8 cellular contexts compared by ENCODE assay signal in the genomic region with DNA sequence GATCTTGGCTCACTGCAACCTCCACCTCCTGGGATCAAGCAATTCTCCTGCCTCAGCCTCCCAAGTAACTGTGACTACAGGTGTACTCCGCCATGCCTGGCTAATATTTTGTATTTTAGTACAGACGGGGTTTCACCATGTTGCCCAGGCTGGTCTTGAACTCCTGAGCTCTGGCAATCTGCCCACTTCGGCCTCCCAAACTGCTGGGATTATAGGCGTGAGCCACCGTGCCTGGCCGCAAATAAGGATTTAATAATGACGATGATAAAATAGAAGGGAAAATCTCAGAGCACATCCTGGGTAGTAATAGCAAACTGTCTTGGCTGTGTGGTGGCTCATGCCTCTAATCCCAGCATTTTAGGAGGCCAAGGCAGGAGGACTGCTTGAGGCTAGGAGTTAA. TPM values are rescaled to one million over a fixed set of nuclear protein-coding genes. Genes with fewer than 3 reads are reported as not detected.
DNase-seq lines count a peak whose midpoint lies in the region; ATAC-seq and TF ChIP-seq lines count a peak whose summit lies in the region.
"Not testable (repeated sequence)": the region's sequence is repeated elsewhere in the genome, so short reads cannot be mapped to it uniquely, and the experiment has no call there.

No MANE protein-coding gene starts in this region.

- POLR2A ChIA-PET in CD4-positive, alpha-beta T cell (lab: Charles Lee): interaction anchor here (1.0 to 1.7 kb wide), 8 partner anchors 8 to 114 kb away, joined by 4 to 12 read pairs (median 5); no protein-coding TSS in a partner anchor
- POLR2A ChIA-PET in activated CD4-positive, alpha-beta T cell treated with anti-CD3 and anti-CD28 coated beads, Interleukin-2, amount 10 ng/mL, durations not matched to agents 7 days and 5 days (lab: Charles Lee): not testable (repeated sequence)
- POLR2A ChIA-PET in activated naive CD8-positive, alpha-beta T cell treated with anti-CD3 and anti-CD28 coated beads, Interleukin-2, amount 10 ng/mL, durations not matched to agents 7 days and 5 days (lab: Charles Lee): interaction anchor here (0.8 to 2.0 kb wide), 7 partner anchors 41 to 86 kb away, joined by 3 to 8 read pairs (median 5); partner anchors contain the start of gene MYH9

- not testable (repeated sequence) for H4K20me1 ChIP-seq in OCI-LY1 (ENCODE audit: insufficient read depth, low read length)

- H3K27me3 Mint-ChIP-seq in CD4-positive, alpha-beta T cell; activated CD4-positive, alpha-beta T cell treated with anti-CD3 and anti-CD28 coated beads, Interleukin-2, amount 10 ng/mL, durations not matched to agents 7 days and 5 days; activated naive CD8-positive, alpha-beta T cell treated with anti-CD3 and anti-CD28 coated beads, Interleukin-2, amount 10 ng/mL, durations not matched to agents 7 days and 5 days: not testable (repeated sequence)

- not testable (repeated sequence) for H3F3A ChIP-seq in OCI-LY1 (ENCODE audit: insufficient read depth, low read length)

- H2AFZ ChIP-seq in OCI-LY1 (ENCODE audit: low read length): not testable (repeated sequence)

- TF ChIP-seq POLR2A in sigmoid colon (IDR thresholded peaks at IDR 0.05); tibial nerve (IDR thresholded peaks at IDR 0.05): not testable (repeated sequence)

- intact Hi-C loops in CD4-positive, alpha-beta T cell (cut with DNase I, micrococcal nuclease): loop anchor here (1.0 to 5.0 kb wide), 7 partner anchors 16 to 120 kb away; no protein-coding TSS in a partner anchor
- intact Hi-C loops in lower lobe of right lung (cut with DNase I); sigmoid colon (cut with DNase I): not testable (repeated sequence)

- not testable (repeated sequence) for DNase-seq in CD4-positive, alpha-beta T cell; activated CD4-positive, alpha-beta T cell treated with anti-CD3 and anti-CD28 coated beads, Interleukin-2, amount 10 ng/mL, durations not matched to agents 7 days and 5 days; activated naive CD8-positive, alpha-beta T cell treated with anti-CD3 and anti-CD28 coated beads, Interleukin-2, amount 10 ng/mL, durations not matched to agents 7 days and 5 days; epithelial cell of prostate (ENCODE audit: low read depth, low spot score); lower lobe of right lung; sigmoid colon; tibial nerve (ENCODE audit: low spot score in 2 of 2)

- not testable (repeated sequence) for H3K4me2 ChIP-seq in OCI-LY1 (ENCODE audit: low read length)

- H3K27ac Mint-ChIP-seq in CD4-positive, alpha-beta T cell: peak overlapping the region; percentile 93
- peak overlapping the region; percentile 94 for H3K27ac Mint-ChIP-seq in activated CD4-positive, alpha-beta T cell treated with anti-CD3 and anti-CD28 coated beads, Interleukin-2, amount 10 ng/mL, durations not matched to agents 7 days and 5 days
- H3K27ac Mint-ChIP-seq in activated naive CD8-positive, alpha-beta T cell treated with anti-CD3 and anti-CD28 coated beads, Interleukin-2, amount 10 ng/mL, durations not matched to agents 7 days and 5 days: peak overlapping the region; percentile 93

- not testable (repeated sequence) for H3K9me3 ChIP-seq in CD4-positive, alpha-beta T cell (ENCODE audit: control insufficient read depth, low read length); OCI-LY1 (ENCODE audit: low read length); lower lobe of right lung; sigmoid colon; tibial nerve

- H3K9me3 Mint-ChIP-seq in CD4-positive, alpha-beta T cell; activated CD4-positive, alpha-beta T cell treated with anti-CD3 and anti-CD28 coated beads, Interleukin-2, amount 10 ng/mL, durations not matched to agents 7 days and 5 days; activated naive CD8-positive, alpha-beta T cell treated with anti-CD3 and anti-CD28 coated beads, Interleukin-2, amount 10 ng/mL, durations not matched to agents 7 days and 5 days: not testable (repeated sequence)

- H3K4me1 ChIP-seq in OCI-LY1 (ENCODE audit: insufficient read depth, low read length, severe bottlenecking): peaks cover 62% of the 10 kb centered on the region
- peaks cover 85% of the 10 kb centered on the region for H3K4me1 ChIP-seq in lower lobe of right lung
- H3K4me1 ChIP-seq in sigmoid colon: peaks cover 0 to 60% (median 53%) of the 10 kb centered on the region in 4 donors
- peaks cover 0 to 35% (median 18%) of the 10 kb centered on the region in 4 donors for H3K4me1 ChIP-seq in tibial nerve

- not testable (repeated sequence) for H3K36me3 ChIP-seq in OCI-LY1 (ENCODE audit: insufficient read depth, low read length); lower lobe of right lung; sigmoid colon; tibial nerve

- CTCF ChIA-PET in CD4-positive, alpha-beta T cell (lab: Charles Lee): interaction anchor here (1.7 kb wide), 1 partner anchor 85 kb away, joined by 5 read pairs; no protein-coding TSS in a partner anchor
- CTCF ChIA-PET in activated CD4-positive, alpha-beta T cell treated with anti-CD3 and anti-CD28 coated beads, Interleukin-2, amount 10 ng/mL, durations not matched to agents 7 days and 5 days (lab: Charles Lee): interaction anchor here (1.2 to 2.2 kb wide), 4 partner anchors 11 to 29 kb away, joined by 3 to 7 read pairs (median 3); no protein-coding TSS in a partner anchor

- not testable (repeated sequence) for H3K9ac ChIP-seq in OCI-LY1 (ENCODE audit: low read length)

- 86 to 94% methylated on average over 7 of the region's 7 CpGs for WGBS in sigmoid colon, 2 donors
- WGBS in tibial nerve, 2 donors: 91 to 96% methylated on average over 7 of the region's 7 CpGs

- H3K79me2 ChIP-seq in OCI-LY1 (ENCODE audit: insufficient read depth, low read length): not testable (repeated sequence)

- not testable (repeated sequence) for ATAC-seq in CD4-positive, alpha-beta T cell (ENCODE audit: poor library complexity); activated naive CD8-positive, alpha-beta T cell treated with anti-CD3 and anti-CD28 coated beads, Interleukin-2, amount 10 ng/mL, durations not matched to agents 7 days and 5 days (ENCODE audit: low read depth); lower lobe of right lung

- not testable (repeated sequence) for H3K4me3 Mint-ChIP-seq in CD4-positive, alpha-beta T cell; activated CD4-positive, alpha-beta T cell treated with anti-CD3 and anti-CD28 coated beads, Interleukin-2, amount 10 ng/mL, durations not matched to agents 7 days and 5 days
- H3K4me3 Mint-ChIP-seq in activated naive CD8-positive, alpha-beta T cell treated with anti-CD3 and anti-CD28 coated beads, Interleukin-2, amount 10 ng/mL, durations not matched to agents 7 days and 5 days: peak overlapping the region; percentile 19

- not testable (repeated sequence) for H3K27me3 ChIP-seq in CD4-positive, alpha-beta T cell (ENCODE audit: control insufficient read depth, insufficient read depth, low read length); OCI-LY1 (ENCODE audit: insufficient read depth, low read length); lower lobe of right lung (ENCODE audit: low read depth); sigmoid colon; tibial nerve

- not testable (repeated sequence) for H3K36me3 Mint-ChIP-seq in CD4-positive, alpha-beta T cell (ENCODE audit: low read depth); activated CD4-positive, alpha-beta T cell treated with anti-CD3 and anti-CD28 coated beads, Interleukin-2, amount 10 ng/mL, durations not matched to agents 7 days and 5 days (ENCODE audit: low read depth); activated naive CD8-positive, alpha-beta T cell treated with anti-CD3 and anti-CD28 coated beads, Interleukin-2, amount 10 ng/mL, durations not matched to agents 7 days and 5 days

- not testable (repeated sequence) for TF ChIP-seq CTCF in CD4-positive, alpha-beta T cell (IDR thresholded peaks at IDR 0.05); OCI-LY1 (IDR thresholded peaks at IDR 0.05; ENCODE audit: low read length); lower lobe of right lung (IDR thresholded peaks at IDR 0.05); sigmoid colon (IDR thresholded peaks at IDR 0.05); tibial nerve (IDR thresholded peaks at IDR 0.05)

- TF ChIP-seq EP300 in sigmoid colon (IDR thresholded peaks at IDR 0.05); tibial nerve (IDR thresholded peaks at IDR 0.05): not testable (repeated sequence)

- H3K27ac ChIP-seq in CD4-positive, alpha-beta T cell (ENCODE audit: low read depth, low read length): peak overlapping the region; percentile 46
- peak overlapping the region; percentile 98 for H3K27ac ChIP-seq in OCI-LY1 (ENCODE audit: low read depth, low read length, poor library complexity, severe bottlenecking)
- peak overlapping the region; percentile 50 for H3K27ac ChIP-seq in epithelial cell of prostate
- H3K27ac ChIP-seq in lower lobe of right lung: peak overlapping the region; percentile 92
- H3K27ac ChIP-seq in sigmoid colon: peak overlapping the region; percentile 92 to 98 (median 96)
- H3K27ac ChIP-seq in tibial nerve: peak overlapping the region in 3 of 4 donors; percentile 59 to 92 (median 66)

- H3K4me3 ChIP-seq in OCI-LY1 (ENCODE audit: low read depth, low read length, poor library complexity, severe bottlenecking); lower lobe of right lung; sigmoid colon; tibial nerve: not testable (repeated sequence)

- not testable (repeated sequence) for H3K9me2 ChIP-seq in OCI-LY1 (ENCODE audit: low read depth, low read length)

- H3K4me1 Mint-ChIP-seq in CD4-positive, alpha-beta T cell (ENCODE audit: low read depth): peaks cover 54% of the 10 kb centered on the region
- peaks cover 63% of the 10 kb centered on the region for H3K4me1 Mint-ChIP-seq in activated CD4-positive, alpha-beta T cell treated with anti-CD3 and anti-CD28 coated beads, Interleukin-2, amount 10 ng/mL, durations not matched to agents 7 days and 5 days
- H3K4me1 Mint-ChIP-seq in activated naive CD8-positive, alpha-beta T cell treated with anti-CD3 and anti-CD28 coated beads, Interleukin-2, amount 10 ng/mL, durations not matched to agents 7 days and 5 days: peaks cover 60% of the 10 kb centered on the region

RNA-seq across cellular contexts. Expression of gene TXN2, which starts 30.5 kb away (rescaled TPM):
- total RNA-seq in CD4-positive, alpha-beta T cell: 10 to 100 TPM; 26.4 to 26.5 TPM
- total RNA-seq in activated CD4-positive, alpha-beta T cell treated with anti-CD3 and anti-CD28 coated beads, Interleukin-2, amount 10 ng/mL, durations not matched to agents 7 days and 5 days: 10 to 100 TPM; 74.3 to 75.5 TPM
- total RNA-seq in activated naive CD8-positive, alpha-beta T cell treated with anti-CD3 and anti-CD28 coated beads, Interleukin-2, amount 10 ng/mL, durations not matched to agents 7 days and 5 days: 10 to 100 TPM; 64.5 to 64.6 TPM
- total RNA-seq in lower lobe of right lung (56.4 TPM), sigmoid colon (10 to 100 TPM; 43.2 to 72.2 (median 61.9) TPM), tibial nerve (10 to 100 TPM; 50.4 to 83.5 (median 68.0) TPM)
- polyA plus RNA-seq in sigmoid colon: 100 to 1,000 TPM; 145 to 181 (median 171) TPM

RNA-seq across cellular contexts. Expression of gene FOXRED2, which starts 55.9 kb away (rescaled TPM):
- 1 to 10 TPM; 1.8 to 2.3 TPM for total RNA-seq in CD4-positive, alpha-beta T cell
- total RNA-seq in activated CD4-positive, alpha-beta T cell treated with anti-CD3 and anti-CD28 coated beads, Interleukin-2, amount 10 ng/mL, durations not matched to agents 7 days and 5 days: 10 to 100 TPM; 14.3 to 17.1 TPM
- 10 to 100 TPM; 10.9 to 12.0 TPM for total RNA-seq in activated naive CD8-positive, alpha-beta T cell treated with anti-CD3 and anti-CD28 coated beads, Interleukin-2, amount 10 ng/mL, durations not matched to agents 7 days and 5 days
- total RNA-seq in lower lobe of right lung (13.2 TPM), sigmoid colon (1 to 10 TPM; 4.2 to 4.8 (median 4.7) TPM), tibial nerve (10 to 100 TPM in 3 of 4 donors, 1 to 10 TPM in 1; 3.1 to 13.7 (median 13.1) TPM)
- polyA plus RNA-seq in sigmoid colon: 1 to 10 TPM in 1 of 3 donors, under 1 TPM in 2; under 0.01 to 5.4 (median 0.69) TPM

Comparison
In these comparisons a context has a peak if more than half of its experiments do, and no peak if none do; other contexts are left out.
1. H3K27ac ChIP-seq: peak in every context shown above with its lines; median percentile 98 in OCI-LY1; 96 in sigmoid colon; 92 in lower lobe of right lung; 66 in tibial nerve; 50 in epithelial cell of prostate; 46 in CD4-positive, alpha-beta T cell.